ENCODE assay signal across 24 cellular contexts in the genomic region with DNA sequence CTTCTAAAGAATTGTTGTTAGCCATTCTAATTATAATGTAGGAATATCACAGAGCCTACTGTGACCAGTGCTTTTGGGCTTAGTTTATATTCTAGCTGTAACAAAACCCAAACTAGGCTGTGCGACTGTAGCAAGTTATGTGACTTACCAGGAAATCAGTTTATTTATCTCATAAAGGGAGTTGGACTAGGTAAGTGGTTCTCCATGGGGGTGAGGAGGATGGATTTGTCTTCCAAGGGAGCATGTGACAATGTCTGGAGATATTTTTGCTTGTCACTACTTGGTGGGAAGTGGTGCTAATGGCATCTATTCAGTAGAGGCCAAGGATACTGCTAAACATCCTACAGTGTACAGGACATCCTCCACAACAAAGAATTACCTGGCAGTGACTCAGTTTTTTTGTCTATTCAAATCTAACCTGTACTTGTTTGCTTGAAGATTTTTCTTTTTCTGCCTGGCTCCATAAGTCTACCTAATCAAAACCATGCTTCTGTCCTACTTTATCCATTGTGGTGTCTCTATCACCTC. TPM values are rescaled to one million over a fixed set of nuclear protein-coding genes. Genes with fewer than 3 reads are reported as not detected.
DNase-seq lines count a peak whose midpoint lies in the region; ATAC-seq and TF ChIP-seq lines count a peak whose summit lies in the region.
"Had no signal": no experiment of that assay in that cellular context is flagged by ENCODE, and none has a peak within 500 bp of the region (broad histone marks: within the 10 kb centered on the region; RNA-seq: fewer than 3 reads in every experiment).

No MANE protein-coding gene starts in this region.

- DNase-seq in natural killer cell (no peak), epithelial cell of prostate (ENCODE audit: low read depth, low spot score) (no peak), prostate gland (ENCODE audit: low spot score) (no peak)
- no peak for DNase-seq in natural killer cell treated with Interleukin-12 subunit alpha and Interleukin-12 subunit beta and Interleukin-15 and Interleukin-18, amount 100 ng/mL, for 72 hours (ENCODE audit: low spot score)
- DNase-seq: activated CD4-positive, alpha-beta T cell treated with anti-CD3 and anti-CD28 coated beads for 48 hours; activated naive CD4-positive, alpha-beta T cell; activated T-cell treated with anti-CD3 and anti-CD28 coated beads, Interleukin-2, amount 50 U/mL, for 4 hours; body of pancreas; glutamatergic neuron; IMR-90; islet precursor cell; left lung; NCI-H146; NCI-H446; NCI-H82; stimulated activated CD4-positive, alpha-beta T cell treated with anti-CD3 and anti-CD28 coated beads, Interleukin-15, amount 100 ng/mL, for 24 hours; stimulated activated CD4-positive, alpha-beta T cell treated with anti-CD3 and anti-CD28 coated beads, Interleukin-4, amount 100 ng/mL, for 4 hours; SW 1271; T1000; tibial artery; WERI-Rb-1 had no signal

- no peak for TF ChIP-seq POLR2A in prostate gland (IDR thresholded peaks at IDR 0.05)

- WGBS in prostate gland, result 68% methylated on average over 1 of the region's 1 CpG

- TF ChIP-seq CTCF in natural killer cell (IDR thresholded peaks at IDR 0.05) (no peak), VCaP (conservative IDR thresholded peaks at IDR 0.05) (no peak), prostate gland (IDR thresholded peaks at IDR 0.05) (no peak)

- ATAC-seq in natural killer cell (peak in 1 of 3 donors; percentile 24), GM18858 (IDR thresholded peaks at IDR 0.05; ENCODE audit: unreplicated experiment) (no peak), GM18868 (IDR thresholded peaks at IDR 0.05; ENCODE audit: unreplicated experiment) (no peak)
- ATAC-seq in natural killer cell treated with Interleukin-12 subunit alpha and Interleukin-12 subunit beta and Interleukin-15 and Interleukin-18, amount 100 ng/mL, for 72 hours, result no peak
- ATAC-seq: activated T-cell treated with anti-CD3 and anti-CD28 coated beads, Interleukin-2, amount 50 U/mL, for 4 hours; body of pancreas; left lung had no signal

- H3K4me3 Mint-ChIP-seq in natural killer cell, result peak overlapping the region; percentile 61
- no peak overlapping the region for H3K4me3 Mint-ChIP-seq in natural killer cell treated with Interleukin-12 subunit alpha and Interleukin-12 subunit beta and Interleukin-15 and Interleukin-18, amount 100 ng/mL, for 72 hours
- H3K4me3 Mint-ChIP-seq: activated T-cell treated with anti-CD3 and anti-CD28 coated beads, Interleukin-2, amount 50 U/mL, for 4 hours had no signal

- no peaks in the 10 kb centered on the region for H3K36me3 ChIP-seq in prostate gland
- H3K36me3 ChIP-seq: left lung, tibial artery, WERI-Rb-1 had no signal

- H3K36me3 Mint-ChIP-seq in natural killer cell, result no peaks in the 10 kb centered on the region
- H3K36me3 Mint-ChIP-seq in natural killer cell treated with Interleukin-12 subunit alpha and Interleukin-12 subunit beta and Interleukin-15 and Interleukin-18, amount 100 ng/mL, for 72 hours, result no peaks in the 10 kb centered on the region

- no peaks in the 10 kb centered on the region for H3K27me3 Mint-ChIP-seq in natural killer cell (ENCODE audit: low read depth in 2 of 2)
- no peaks in the 10 kb centered on the region for H3K27me3 Mint-ChIP-seq in natural killer cell treated with Interleukin-12 subunit alpha and Interleukin-12 subunit beta and Interleukin-15 and Interleukin-18, amount 100 ng/mL, for 72 hours

- no peak overlapping the region for H3K4me3 ChIP-seq in prostate gland
- H3K4me3 ChIP-seq: body of pancreas, left lung, tibial artery had no signal

- no peaks in the 10 kb centered on the region for H3K9me3 Mint-ChIP-seq in natural killer cell
- no peaks in the 10 kb centered on the region for H3K9me3 Mint-ChIP-seq in natural killer cell treated with Interleukin-12 subunit alpha and Interleukin-12 subunit beta and Interleukin-15 and Interleukin-18, amount 100 ng/mL, for 72 hours
- H3K9me3 Mint-ChIP-seq: activated T-cell treated with anti-CD3 and anti-CD28 coated beads, Interleukin-2, amount 50 U/mL, for 4 hours had no signal

- H3K27me3 ChIP-seq in prostate gland (replicated peaks; ENCODE audit: insufficient read depth), result no peaks in the 10 kb centered on the region
- H3K27me3 ChIP-seq: body of pancreas, left lung, tibial artery had no signal

- H3K4me1 ChIP-seq in prostate gland (replicated peaks), result peaks cover 5% of the 10 kb centered on the region

- peaks cover 65 to 73% of the 10 kb centered on the region in 2 donors for H3K4me1 Mint-ChIP-seq in natural killer cell
- H3K4me1 Mint-ChIP-seq in natural killer cell treated with Interleukin-12 subunit alpha and Interleukin-12 subunit beta and Interleukin-15 and Interleukin-18, amount 100 ng/mL, for 72 hours (ENCODE audit: low read depth in 2 of 2), result peaks cover 51 to 66% of the 10 kb centered on the region in 2 donors

- no peaks in the 10 kb centered on the region for H3K9me3 ChIP-seq in prostate gland
- H3K9me3 ChIP-seq: body of pancreas, left lung, tibial artery had no signal

- H3K27ac ChIP-seq in VCaP (peak overlapping the region; percentile 35), epithelial cell of prostate (peak overlapping the region; percentile 1), prostate gland (no peak overlapping the region)
- H3K27ac ChIP-seq: body of pancreas, left lung, tibial artery, WERI-Rb-1 had no signal

- intact Hi-C loops in natural killer cell (cut with micrococcal nuclease), result loop anchor here (2.0 kb wide), 1 partner anchor 15 kb away; no protein-coding TSS in a partner anchor
- intact Hi-C loops in prostate gland (cut with DNase I), result no loop called here

- peak overlapping the region; percentile 37 to 62 for H3K27ac Mint-ChIP-seq in natural killer cell
- no peak overlapping the region for H3K27ac Mint-ChIP-seq in natural killer cell treated with Interleukin-12 subunit alpha and Interleukin-12 subunit beta and Interleukin-15 and Interleukin-18, amount 100 ng/mL, for 72 hours

RNA-seq across cellular contexts. Expression of gene ZFAND3, which starts 32.5 kb away (rescaled TPM):
- total RNA-seq in natural killer cell, result 10 to 100 TPM; 87.7 to 97.4 (median 90.1) TPM
- total RNA-seq in natural killer cell treated with Interleukin-12 subunit alpha and Interleukin-12 subunit beta and Interleukin-15 and Interleukin-18, amount 100 ng/mL, for 72 hours, result 100 to 1,000 TPM in 1 of 2 donors, 10 to 100 TPM in 1; 51.0 to 100 TPM
- total RNA-seq in prostate gland, result 10 to 100 TPM; 43.5 to 89.1 TPM

Comparison
In these comparisons a context has a peak if more than half of its experiments do, and no peak if none do; other contexts are left out.
1. H3K27ac Mint-ChIP-seq: peak in natural killer cell (2 of 2); none in natural killer cell treated with Interleukin-12 subunit alpha and Interleukin-12 subunit beta and Interleukin-15 and Interleukin-18, amount 100 ng/mL, for 72 hours (0 of 2).
2. H3K27ac ChIP-seq: peak in VCaP (single experiment) and epithelial cell of prostate (single experiment); none in prostate gland (0 of 2).